Comparison of ENCODE assay signal across 26 cellular contexts in the genomic region with DNA sequence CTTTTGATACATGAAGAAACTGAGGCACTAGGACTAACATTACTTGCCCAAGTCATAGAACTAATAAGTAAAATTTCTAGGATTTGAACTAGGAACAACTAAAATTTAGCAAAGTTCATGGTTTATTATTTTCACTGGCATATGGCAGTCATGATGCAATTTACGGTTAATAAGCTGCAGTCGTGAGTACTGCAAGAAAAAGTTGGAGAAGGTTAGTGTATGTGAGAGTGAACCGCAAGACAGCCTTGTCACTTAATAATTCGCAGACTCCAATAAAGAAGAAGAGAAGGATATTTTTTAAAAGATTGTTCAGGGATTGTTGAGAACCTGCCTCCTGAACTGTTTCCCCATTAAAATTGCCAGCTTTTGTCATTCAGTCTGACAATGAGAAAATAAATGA.
"Had no signal": no experiment of that assay in that cellular context is flagged by ENCODE, and none has a peak within 500 bp of the region (broad histone marks: within the 10 kb centered on the region; RNA-seq: fewer than 3 reads in every experiment).

No MANE protein-coding gene starts in this region.

- H3K4me3 Mint-ChIP-seq: activated B cell treated with CpG ODN at 0.5 μM for 24 hours; activated CD8-positive, alpha-beta memory T cell treated with anti-CD3 and anti-CD28 coated beads, Interleukin-2, amount 10 ng/mL, durations not matched to agents 7 days and 5 days; activated CD8-positive, alpha-beta T cell treated with anti-CD3 and anti-CD28 coated beads, Interleukin-2, amount 10 ng/mL, durations not matched to agents 7 days and 5 days; activated naive CD8-positive, alpha-beta T cell treated with anti-CD3 and anti-CD28 coated beads for 36 hours; activated T-cell treated with anti-CD3 and anti-CD28 coated beads, Interleukin-2, amount 50 U/mL, for 72 hours; effector memory CD8-positive, alpha-beta T cell; naive thymus-derived CD4-positive, alpha-beta T cell; T-helper 2 cell treated with Interferon-gamma antibody and Interleukin-4, amounts not matched to agents 5 μg/mL and 100 μg/mL, for 36 hours had no signal

- H3K27ac ChIP-seq: pancreas, prostate gland, sigmoid colon, spleen, suprapubic skin, tibial artery, upper lobe of right lung had no signal

- H3K27ac Mint-ChIP-seq: activated B cell treated with CpG ODN at 0.5 μM for 24 hours; activated CD8-positive, alpha-beta memory T cell treated with anti-CD3 and anti-CD28 coated beads, Interleukin-2, amount 10 ng/mL, durations not matched to agents 7 days and 5 days; activated CD8-positive, alpha-beta T cell treated with anti-CD3 and anti-CD28 coated beads, Interleukin-2, amount 10 ng/mL, durations not matched to agents 7 days and 5 days; activated naive CD8-positive, alpha-beta T cell treated with anti-CD3 and anti-CD28 coated beads for 36 hours; activated T-cell treated with anti-CD3 and anti-CD28 coated beads, Interleukin-2, amount 50 U/mL, for 72 hours; effector memory CD8-positive, alpha-beta T cell; naive thymus-derived CD4-positive, alpha-beta T cell; T-helper 2 cell treated with Interferon-gamma antibody and Interleukin-4, amounts not matched to agents 5 μg/mL and 100 μg/mL, for 36 hours had no signal

- H3K36me3 ChIP-seq: adrenal gland, pancreas, prostate gland, sigmoid colon, spleen, suprapubic skin, tibial artery, upper lobe of right lung had no signal

- H3K9me3 ChIP-seq: adrenal gland, pancreas, prostate gland, sigmoid colon, spleen, suprapubic skin, tibial artery, upper lobe of right lung had no signal

- H3K4me1 Mint-ChIP-seq: activated B cell treated with CpG ODN at 0.5 μM for 24 hours; activated CD8-positive, alpha-beta memory T cell treated with anti-CD3 and anti-CD28 coated beads, Interleukin-2, amount 10 ng/mL, durations not matched to agents 7 days and 5 days; activated naive CD8-positive, alpha-beta T cell treated with anti-CD3 and anti-CD28 coated beads for 36 hours; naive thymus-derived CD4-positive, alpha-beta T cell had no signal

- H3K27me3 ChIP-seq: adrenal gland, pancreas, sigmoid colon, spleen, suprapubic skin, tibial artery, upper lobe of right lung had no signal

- H3K4me3 ChIP-seq: adrenal gland, pancreas, prostate gland, sigmoid colon, spleen, suprapubic skin, tibial artery, upper lobe of right lung had no signal

- H3K27me3 Mint-ChIP-seq: activated B cell treated with CpG ODN at 0.5 μM for 24 hours; activated CD8-positive, alpha-beta memory T cell treated with anti-CD3 and anti-CD28 coated beads, Interleukin-2, amount 10 ng/mL, durations not matched to agents 7 days and 5 days; activated naive CD8-positive, alpha-beta T cell treated with anti-CD3 and anti-CD28 coated beads for 36 hours; effector memory CD8-positive, alpha-beta T cell had no signal

- DNase-seq: activated B cell treated with CpG ODN at 0.5 μM for 24 hours; activated CD4-positive, alpha-beta T cell treated with anti-CD3 and anti-CD28 coated beads, Interleukin-2, amount 50 U/mL, for 1 hour; activated CD8-positive, alpha-beta memory T cell treated with anti-CD3 and anti-CD28 coated beads, Interleukin-2, amount 10 ng/mL, durations not matched to agents 7 days and 5 days; activated CD8-positive, alpha-beta T cell treated with anti-CD3 and anti-CD28 coated beads, Interleukin-2, amount 10 ng/mL, durations not matched to agents 7 days and 5 days; activated naive CD4-positive, alpha-beta T cell; activated naive CD8-positive, alpha-beta T cell treated with anti-CD3 and anti-CD28 coated beads for 36 hours; activated T-cell treated with anti-CD3 and anti-CD28 coated beads, Interleukin-2, amount 50 U/mL, for 72 hours; aorta; caudate nucleus; cortex of kidney; effector memory CD8-positive, alpha-beta T cell; left colon; midbrain; naive thymus-derived CD4-positive, alpha-beta T cell; pancreas; retina; sigmoid colon; spleen; stimulated activated naive CD4-positive, alpha-beta T cell; T-helper 1 cell; tibial artery; upper lobe of right lung had no signal

- H3K4me1 ChIP-seq: adrenal gland, pancreas, prostate gland, sigmoid colon, spleen, suprapubic skin, tibial artery, upper lobe of right lung had no signal

- H3K36me3 Mint-ChIP-seq: activated CD8-positive, alpha-beta memory T cell treated with anti-CD3 and anti-CD28 coated beads, Interleukin-2, amount 10 ng/mL, durations not matched to agents 7 days and 5 days; activated naive CD8-positive, alpha-beta T cell treated with anti-CD3 and anti-CD28 coated beads for 36 hours had no signal
